ENCODE assay signal across 1 cellular context in genomic region chr1:113868387-113869083, GRCh38.
TF ChIP-seq lines count a peak whose summit lies in the region.

No MANE protein-coding gene starts in this region.

TF ChIP-seq in GM23338, 12 proteins besides CTCF, POLR2A, EP300 and RAD21 (continued from another document):
- TF ChIP-seq ZNF462 (CRISPR knock-in tag; IDR thresholded peaks at IDR 0.05) (no peak), JUNB (IDR thresholded peaks at IDR 0.05; ENCODE audit: unreplicated experiment) (no peak), REST (IDR thresholded peaks at IDR 0.05; ENCODE audit: unreplicated experiment) (no peak), EZH2phosphoT487 (IDR thresholded peaks at IDR 0.05; ENCODE audit: unreplicated experiment) (no peak), ETS1 (IDR thresholded peaks at IDR 0.05) (no peak), POLR2AphosphoS5 (IDR thresholded peaks at IDR 0.05; ENCODE audit: low read depth) (no peak), STAT1 (IDR thresholded peaks at IDR 0.05; ENCODE audit: unreplicated experiment) (no peak)
